9 cellular contexts compared by ENCODE assay signal in the genomic region with DNA sequence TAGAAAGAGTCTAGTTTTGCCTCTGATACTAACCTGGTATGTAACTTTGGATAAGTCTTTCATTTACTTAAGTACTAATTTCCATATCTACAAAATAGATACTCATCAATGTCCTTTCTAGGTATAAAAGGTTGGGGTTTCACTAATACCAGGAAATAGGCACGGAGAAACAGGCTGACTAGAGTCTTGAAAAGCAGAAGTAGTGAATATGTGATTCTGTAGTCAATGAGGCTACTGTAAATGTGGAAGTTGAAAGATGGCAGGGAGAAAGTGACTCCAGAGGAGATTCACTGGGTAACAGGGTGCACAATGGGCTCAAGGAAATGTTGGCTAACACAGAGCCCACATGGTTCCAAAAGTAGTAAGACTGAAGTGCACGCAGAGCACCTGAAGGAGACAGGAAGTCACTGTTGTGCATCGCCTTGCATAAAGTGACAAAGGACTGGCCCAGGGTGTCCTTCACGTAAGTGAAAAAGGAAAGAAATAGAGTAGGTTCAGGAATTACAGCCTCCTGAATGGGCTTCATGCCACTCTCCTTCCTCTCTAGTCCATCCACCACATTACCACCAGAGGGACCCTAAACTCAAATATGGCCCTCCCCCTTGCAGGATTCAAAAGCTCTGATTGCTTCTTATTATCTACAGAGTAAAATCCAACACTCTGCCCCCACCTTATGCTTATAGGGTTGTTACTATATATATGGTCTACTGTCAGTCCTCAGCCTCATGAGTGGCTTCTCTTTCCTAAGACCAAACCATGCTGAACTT.
DNase-seq lines count a peak whose midpoint lies in the region; ATAC-seq and TF ChIP-seq lines count a peak whose summit lies in the region.
"Had no signal": no experiment of that assay in that cellular context is flagged by ENCODE, and none has a peak within 500 bp of the region (broad histone marks: within the 10 kb centered on the region; RNA-seq: fewer than 3 reads in every experiment).

No MANE protein-coding gene starts in this region.

- H3K36me3 Mint-ChIP-seq in CD4-positive, CD25-positive, alpha-beta regulatory T cell: no peaks in the 10 kb centered on the region
- H3K36me3 Mint-ChIP-seq in brain: no peaks in the 10 kb centered on the region

- H3K36me3 ChIP-seq in CD4-positive, CD25-positive, alpha-beta regulatory T cell (ENCODE audit: control insufficient read depth, insufficient read depth, low read length): no peaks in the 10 kb centered on the region
- H3K36me3 ChIP-seq: thoracic aorta had no signal

- H3K9me3 Mint-ChIP-seq in CD4-positive, CD25-positive, alpha-beta regulatory T cell: no peaks in the 10 kb centered on the region
- no peaks in the 10 kb centered on the region for H3K9me3 Mint-ChIP-seq in brain

- no peaks in the 10 kb centered on the region for H3K4me1 Mint-ChIP-seq in CD4-positive, CD25-positive, alpha-beta regulatory T cell
- no peaks in the 10 kb centered on the region for H3K4me1 Mint-ChIP-seq in brain

- no peak overlapping the region for H3K4me3 Mint-ChIP-seq in CD4-positive, CD25-positive, alpha-beta regulatory T cell
- no peak overlapping the region for H3K4me3 Mint-ChIP-seq in brain

- peaks cover 11% of the 10 kb centered on the region for H3K27me3 Mint-ChIP-seq in CD4-positive, CD25-positive, alpha-beta regulatory T cell
- H3K27me3 Mint-ChIP-seq in brain: no peaks in the 10 kb centered on the region

- no peaks in the 10 kb centered on the region for H3K4me1 ChIP-seq in CD4-positive, CD25-positive, alpha-beta regulatory T cell (ENCODE audit: control insufficient read depth, insufficient read depth, low read length, poor library complexity, severe bottlenecking)

- H3K27ac Mint-ChIP-seq in CD4-positive, CD25-positive, alpha-beta regulatory T cell: no peak overlapping the region
- no peak overlapping the region for H3K27ac Mint-ChIP-seq in brain

- DNase-seq in CD4-positive, CD25-positive, alpha-beta regulatory T cell: peak in 2 of 3 donors; percentile 3 to 5
- DNase-seq in cerebellar nuclear complex (lab: John Stamatoyannopoulos, UW): no peak
- no peak for DNase-seq in stimulated activated naive CD4-positive, alpha-beta T cell treated with Interleukin-2 at 50 U/mL for 16 hours (lab: John Stamatoyannopoulos, UW)

- no peak overlapping the region for H3K27ac ChIP-seq in CD4-positive, CD25-positive, alpha-beta regulatory T cell (ENCODE audit: insufficient read depth, low read length, poor library complexity, severe bottlenecking)
- H3K27ac ChIP-seq: thoracic aorta had no signal

- no peak for TF ChIP-seq POLR2A in GM18505 (IDR thresholded peaks at IDR 0.05; ENCODE audit: borderline replicate concordance, extremely low read depth, insufficient read depth, insufficient read length)

- H3K4me3 ChIP-seq in CD4-positive, CD25-positive, alpha-beta regulatory T cell (ENCODE audit: low read depth, low read length): no peak overlapping the region
- no peak overlapping the region for H3K4me3 ChIP-seq in GM12875 (ENCODE audit: low read depth, low read length)
- H3K4me3 ChIP-seq: thoracic aorta had no signal

- no peaks in the 10 kb centered on the region for H3K27me3 ChIP-seq in CD4-positive, CD25-positive, alpha-beta regulatory T cell (ENCODE audit: control insufficient read depth, insufficient read depth, low read length)

- no peaks in the 10 kb centered on the region for H3K9me3 ChIP-seq in CD4-positive, CD25-positive, alpha-beta regulatory T cell (ENCODE audit: control insufficient read depth in 2 of 2, low read length in 2 of 2)
- H3K9me3 ChIP-seq: thoracic aorta had no signal

- TF ChIP-seq CTCF in GM12875 (IDR thresholded peaks at IDR 0.05; ENCODE audit: borderline replicate concordance, insufficient read depth, low read depth, low read length) (peak; percentile 42; the same call in 1 of the 2 replicates), LNCAP (IDR thresholded peaks at IDR 0.05) (peak; percentile 28; the same call in 1 of the 2 replicates), brain (conservative IDR thresholded peaks at IDR 0.05) (peak; percentile 25 to 34)

- peak in 1 of 2 donors; percentile 16 for ATAC-seq in CD4-positive, CD25-positive, alpha-beta regulatory T cell (ENCODE audit: low read depth in 2 of 2)
- ATAC-seq in HG03354 (IDR thresholded peaks at IDR 0.05; ENCODE audit: poor library complexity, severe bottlenecking, unreplicated experiment) (no peak), GM18505 (IDR thresholded peaks at IDR 0.05; ENCODE audit: unreplicated experiment) (no peak)

Comparison
In these comparisons a context has a peak if more than half of its experiments do, and no peak if none do; other contexts are left out.
1. DNase-seq: peak in CD4-positive, CD25-positive, alpha-beta regulatory T cell (2 of 3); none in cerebellar nuclear complex (0 of 2) and stimulated activated naive CD4-positive, alpha-beta T cell treated with Interleukin-2 at 50 U/mL for 16 hours (single experiment).
2. Peak in every context shown above with its lines, with median percentiles within 50 percentile points of each other: CTCF ChIP-seq.